In the genomic region with DNA sequence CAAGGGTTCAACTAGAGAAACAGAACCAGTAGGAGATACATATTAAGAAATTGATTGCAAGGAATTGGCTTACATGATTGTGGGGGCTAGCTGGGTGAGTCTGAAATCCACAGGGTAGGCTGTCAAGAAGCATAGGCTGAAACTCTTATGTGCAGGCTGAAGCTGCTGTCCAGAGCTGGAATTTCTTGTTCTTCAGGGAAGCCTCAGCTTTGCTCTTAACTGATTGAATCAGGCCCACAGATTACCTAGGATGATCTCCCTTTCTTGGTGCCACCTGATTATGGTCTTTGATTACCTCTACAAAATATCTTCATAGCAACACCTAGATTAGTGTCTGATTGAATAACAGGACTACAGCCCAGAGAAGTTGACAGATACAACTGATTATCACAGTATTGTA, we compare ENCODE assay signal across 15 cellular contexts. TPM values are rescaled to one million over a fixed set of nuclear protein-coding genes. Genes with fewer than 3 reads are reported as not detected.
DNase-seq lines count a peak whose midpoint lies in the region; ATAC-seq and TF ChIP-seq lines count a peak whose summit lies in the region.
"Had no signal": no experiment of that assay in that cellular context is flagged by ENCODE, and none has a peak within 500 bp of the region (broad histone marks: within the 10 kb centered on the region; RNA-seq: fewer than 3 reads in every experiment).

No MANE protein-coding gene starts in this region.

- TF ChIP-seq EP300 in Ishikawa (IDR thresholded peaks at IDR 0.05; ENCODE audit: borderline replicate concordance) = no peak

- H3K4me1 ChIP-seq in endodermal cell (ENCODE audit: control insufficient read depth, insufficient read depth, low read length) (peaks cover 13% of the 10 kb centered on the region), prostate gland (replicated peaks) (no peaks in the 10 kb centered on the region)

- peaks cover 7% of the 10 kb centered on the region for H3K9me3 ChIP-seq in endodermal cell (ENCODE audit: control insufficient read depth, low read length)
- H3K9me3 ChIP-seq in prostate gland = no peaks in the 10 kb centered on the region

- H3K9me3 Mint-ChIP-seq in endodermal cell (peaks cover 2% of the 10 kb centered on the region), natural killer cell (no peaks in the 10 kb centered on the region)
- H3K9me3 Mint-ChIP-seq: CD4-positive, alpha-beta memory T cell; H9 had no signal

- TF ChIP-seq POLR2A in prostate gland (IDR thresholded peaks at IDR 0.05) = no peak

- H3K4me1 Mint-ChIP-seq in endodermal cell = peaks cover 37% of the 10 kb centered on the region
- H3K4me1 Mint-ChIP-seq in natural killer cell = peaks cover 4 to 12% of the 10 kb centered on the region in 2 donors
- H3K4me1 Mint-ChIP-seq: H9 had no signal

- no peaks in the 10 kb centered on the region for H3K27me3 ChIP-seq in endodermal cell (ENCODE audit: control insufficient read depth, insufficient read depth, low read length, poor library complexity, severe bottlenecking)
- H3K27me3 ChIP-seq in prostate gland (replicated peaks; ENCODE audit: insufficient read depth) = no peaks in the 10 kb centered on the region

- intact Hi-C loops in prostate gland (cut with DNase I) (no loop called here), natural killer cell (cut with micrococcal nuclease) (no loop called here)

- ATAC-seq in natural killer cell (no peak), HG02588 (IDR thresholded peaks at IDR 0.05; ENCODE audit: unreplicated experiment) (no peak)
- ATAC-seq: HCT116 had no signal

- H3K27ac Mint-ChIP-seq in endodermal cell (no peak overlapping the region), natural killer cell (no peak overlapping the region)
- H3K27ac Mint-ChIP-seq: CD4-positive, alpha-beta memory T cell; H9 had no signal

- H3K9ac ChIP-seq in endodermal cell (ENCODE audit: extremely low read depth, low read length, poor library complexity, severe bottlenecking) = no peak overlapping the region
- H3K9ac ChIP-seq: GM23248 had no signal

- no peak overlapping the region for H3K4me3 ChIP-seq in LNCaP clone FGC (ENCODE audit: low read depth, low read length)
- H3K4me3 ChIP-seq in endodermal cell (ENCODE audit: low read length) = peak overlapping the region; percentile 64
- no peak overlapping the region for H3K4me3 ChIP-seq in prostate gland
- H3K4me3 ChIP-seq: GM23248 had no signal

- no peaks in the 10 kb centered on the region for H3K27me3 Mint-ChIP-seq in endodermal cell (ENCODE audit: insufficient read depth)
- peaks cover 13 to 41% of the 10 kb centered on the region in 2 donors for H3K27me3 Mint-ChIP-seq in natural killer cell (ENCODE audit: low read depth in 2 of 2)

- H3K36me3 Mint-ChIP-seq in endodermal cell (ENCODE audit: low read depth) (no peaks in the 10 kb centered on the region), natural killer cell (no peaks in the 10 kb centered on the region)
- H3K36me3 Mint-ChIP-seq: CD4-positive, alpha-beta memory T cell had no signal

- DNase-seq in LNCaP clone FGC (ENCODE audit: low read depth) (peak; percentile 80), endodermal cell (no peak), prostate gland (ENCODE audit: low spot score) (peak; percentile 13), natural killer cell (no peak)
- DNase-seq: C1 segment of cervical spinal cord; Calu3; CD4-positive, alpha-beta memory T cell; COR-L47; DMS53; DMS79 treated with DMSO at 0.1 percent for 48 hours; GM23248; H9 had no signal

- no peak for TF ChIP-seq RAD21 in Ishikawa (IDR thresholded peaks at IDR 0.05; ENCODE audit: low read depth)

- H3K36me3 ChIP-seq in endodermal cell (ENCODE audit: control insufficient read depth, insufficient read depth, low read length) (no peaks in the 10 kb centered on the region), prostate gland (no peaks in the 10 kb centered on the region)

- H3K27ac ChIP-seq in endodermal cell (ENCODE audit: low read depth, low read length) (no peak overlapping the region), prostate gland (no peak overlapping the region)
- H3K27ac ChIP-seq: GM23248 had no signal

- H3K4me3 Mint-ChIP-seq in endodermal cell = no peak overlapping the region
- no peak overlapping the region for H3K4me3 Mint-ChIP-seq in natural killer cell
- H3K4me3 Mint-ChIP-seq: CD4-positive, alpha-beta memory T cell; H9 had no signal

- TF ChIP-seq CTCF in LNCaP clone FGC (IDR thresholded peaks at IDR 0.05; ENCODE audit: control insufficient read depth, extremely low read depth, insufficient read depth) (no peak), endodermal cell (conservative IDR thresholded peaks at IDR 0.05) (no peak), prostate gland (IDR thresholded peaks at IDR 0.05) (no peak), natural killer cell (IDR thresholded peaks at IDR 0.05) (no peak)

TF ChIP-seq in Ishikawa, 13 proteins besides CTCF, POLR2A, EP300 and RAD21:
- TF ChIP-seq, protein P1, sequence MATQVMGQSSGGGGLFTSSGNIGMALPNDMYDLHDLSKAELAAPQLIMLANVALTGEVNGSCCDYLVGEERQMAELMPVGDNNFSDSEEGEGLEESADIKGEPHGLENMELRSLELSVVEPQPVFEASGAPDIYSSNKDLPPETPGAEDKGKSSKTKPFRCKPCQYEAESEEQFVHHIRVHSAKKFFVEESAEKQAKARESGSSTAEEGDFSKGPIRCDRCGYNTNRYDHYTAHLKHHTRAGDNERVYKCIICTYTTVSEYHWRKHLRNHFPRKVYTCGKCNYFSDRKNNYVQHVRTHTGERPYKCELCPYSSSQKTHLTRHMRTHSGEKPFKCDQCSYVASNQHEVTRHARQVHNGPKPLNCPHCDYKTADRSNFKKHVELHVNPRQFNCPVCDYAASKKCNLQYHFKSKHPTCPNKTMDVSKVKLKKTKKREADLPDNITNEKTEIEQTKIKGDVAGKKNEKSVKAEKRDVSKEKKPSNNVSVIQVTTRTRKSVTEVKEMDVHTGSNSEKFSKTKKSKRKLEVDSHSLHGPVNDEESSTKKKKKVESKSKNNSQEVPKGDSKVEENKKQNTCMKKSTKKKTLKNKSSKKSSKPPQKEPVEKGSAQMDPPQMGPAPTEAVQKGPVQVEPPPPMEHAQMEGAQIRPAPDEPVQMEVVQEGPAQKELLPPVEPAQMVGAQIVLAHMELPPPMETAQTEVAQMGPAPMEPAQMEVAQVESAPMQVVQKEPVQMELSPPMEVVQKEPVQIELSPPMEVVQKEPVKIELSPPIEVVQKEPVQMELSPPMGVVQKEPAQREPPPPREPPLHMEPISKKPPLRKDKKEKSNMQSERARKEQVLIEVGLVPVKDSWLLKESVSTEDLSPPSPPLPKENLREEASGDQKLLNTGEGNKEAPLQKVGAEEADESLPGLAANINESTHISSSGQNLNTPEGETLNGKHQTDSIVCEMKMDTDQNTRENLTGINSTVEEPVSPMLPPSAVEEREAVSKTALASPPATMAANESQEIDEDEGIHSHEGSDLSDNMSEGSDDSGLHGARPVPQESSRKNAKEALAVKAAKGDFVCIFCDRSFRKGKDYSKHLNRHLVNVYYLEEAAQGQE (IDR thresholded peaks at IDR 0.05; ENCODE audit: low read depth) = peak; percentile 18; the same call in 1 of the 2 replicates
- TF ChIP-seq MAX (IDR thresholded peaks at IDR 0.05) = no peak

RNA-seq across cellular contexts. Expression of gene FRRS1, which starts 22.5 kb away (rescaled TPM):
- total RNA-seq in endodermal cell (10 to 100 TPM in 1 of 2 donors, 1 to 10 TPM in 1; 9.9 to 24.4 TPM), prostate gland (10 to 100 TPM in 1 of 2 donors, 1 to 10 TPM in 1; 9.5 to 16.1 TPM), natural killer cell (1 to 10 TPM; 1.0 to 3.3 (median 3.0) TPM)
- polyA plus RNA-seq in endodermal cell (2013, experiment 1 of 2) = 7.9 TPM
- polyA plus RNA-seq in endodermal cell (2013, experiment 2 of 2) = 8.3 TPM
- polyA plus RNA-seq: CD4-positive, alpha-beta memory T cell had no signal

Comparison
In these comparisons a context has a peak if more than half of its experiments do, and no peak if none do; other contexts are left out.
1. DNase-seq: peak in LNCaP clone FGC (single experiment) and prostate gland (single experiment); none in endodermal cell (single experiment) and natural killer cell (single experiment).